In the genomic region with DNA sequence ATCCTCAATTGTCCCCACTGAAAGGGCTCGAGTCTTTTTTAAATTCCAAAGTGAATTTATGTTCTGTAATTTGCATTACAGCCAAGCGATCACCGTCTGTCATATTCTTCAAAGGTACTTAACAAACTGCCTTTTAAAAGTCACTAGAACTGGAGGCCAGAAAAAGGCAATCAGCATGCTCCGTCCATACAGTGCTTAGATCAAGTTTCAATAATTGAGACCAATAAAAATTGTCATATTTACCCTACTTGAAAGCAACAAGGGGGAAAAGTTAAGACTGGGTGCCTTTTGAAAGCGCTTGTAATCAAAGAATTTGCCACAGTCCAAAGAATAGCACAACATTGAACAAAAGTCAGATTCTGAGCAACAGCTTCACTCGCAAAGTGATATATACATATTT, we compare ENCODE assay signal across 9 cellular contexts. TPM values are rescaled to one million over a fixed set of nuclear protein-coding genes. Genes with fewer than 3 reads are reported as not detected.
DNase-seq lines count a peak whose midpoint lies in the region; ATAC-seq, FAIRE-seq and TF ChIP-seq lines count a peak whose summit lies in the region.
"Had no signal": no experiment of that assay in that cellular context is flagged by ENCODE, and none has a peak within 500 bp of the region (broad histone marks: within the 10 kb centered on the region; RNA-seq: fewer than 3 reads in every experiment).

No MANE protein-coding gene starts in this region.

- H3K27me3 Mint-ChIP-seq in T-helper 17 cell (peaks cover 50% of the 10 kb centered on the region), glutamatergic neuron (ENCODE audit: unreplicated experiment) (peaks cover 22% of the 10 kb centered on the region)

- H3K9me3 ChIP-seq in T-helper 17 cell (ENCODE audit: control insufficient read depth, low read length, poor library complexity, severe bottlenecking), result no peaks in the 10 kb centered on the region

- H3K4me1 Mint-ChIP-seq in T-helper 17 cell (peaks cover 23% of the 10 kb centered on the region), glutamatergic neuron (ENCODE audit: low read depth, unreplicated experiment) (peaks cover 37% of the 10 kb centered on the region)
- peaks cover 12% of the 10 kb centered on the region for H3K4me1 Mint-ChIP-seq in stimulated activated effector memory CD8-positive, alpha-beta T cell treated with anti-CD3 and anti-CD28 coated beads, Interleukin-12 subunit alpha, Interleukin-12 subunit beta, amount 100 ng/mL, for 72 hours

- H3K4me3 Mint-ChIP-seq in T-helper 17 cell (peak overlapping the region; percentile 98), glutamatergic neuron (ENCODE audit: unreplicated experiment) (peak overlapping the region; percentile 95)
- peak overlapping the region; percentile 87 for H3K4me3 Mint-ChIP-seq in stimulated activated effector memory CD8-positive, alpha-beta T cell treated with anti-CD3 and anti-CD28 coated beads, Interleukin-12 subunit alpha, Interleukin-12 subunit beta, amount 100 ng/mL, for 72 hours

- ATAC-seq in T-helper 17 cell (no peak), GM18861 (IDR thresholded peaks at IDR 0.05; ENCODE audit: unreplicated experiment) (no peak)
- no peak for ATAC-seq in stimulated activated effector memory CD8-positive, alpha-beta T cell treated with anti-CD3 and anti-CD28 coated beads, Interleukin-12 subunit alpha, Interleukin-12 subunit beta, amount 100 ng/mL, for 72 hours

- no peak for FAIRE-seq in frontal cortex (lab: Jason Lieb, UNC)

- DNase-seq in NCI-H1105 treated with DMSO at 0.1 percent for 48 hours (lab: John Stamatoyannopoulos, UW) (peak; percentile 31), NCI-H1105 (lab: John Stamatoyannopoulos, UW) (no peak), T-helper 17 cell (no peak), glutamatergic neuron (no peak), frontal cortex (ENCODE audit: low spot score in 2 of 2) (no peak), CD1c-positive myeloid dendritic cell (ENCODE audit: extremely low spot score) (no peak)
- DNase-seq in stimulated activated effector memory CD8-positive, alpha-beta T cell treated with anti-CD3 and anti-CD28 coated beads, Interleukin-12 subunit alpha, Interleukin-12 subunit beta, amount 100 ng/mL, for 72 hours (ENCODE audit: low spot score in 2 of 2), result no peak
- DNase-seq: AML-193 had no signal

- H3K27ac Mint-ChIP-seq in T-helper 17 cell (no peak overlapping the region), glutamatergic neuron (ENCODE audit: unreplicated experiment) (peak overlapping the region; percentile 73)
- no peak overlapping the region for H3K27ac Mint-ChIP-seq in stimulated activated effector memory CD8-positive, alpha-beta T cell treated with anti-CD3 and anti-CD28 coated beads, Interleukin-12 subunit alpha, Interleukin-12 subunit beta, amount 100 ng/mL, for 72 hours

- no peak for TF ChIP-seq CTCF in glutamatergic neuron (IDR thresholded peaks at IDR 0.05; ENCODE audit: partially characterized antibody, unreplicated experiment)

- peaks cover 5% of the 10 kb centered on the region for H3K36me3 Mint-ChIP-seq in T-helper 17 cell (ENCODE audit: low read depth)
- H3K36me3 Mint-ChIP-seq in glutamatergic neuron (ENCODE audit: unreplicated experiment), result peaks cover 6% of the 10 kb centered on the region
- peaks cover 6% of the 10 kb centered on the region for H3K36me3 Mint-ChIP-seq in stimulated activated effector memory CD8-positive, alpha-beta T cell treated with anti-CD3 and anti-CD28 coated beads, Interleukin-12 subunit alpha, Interleukin-12 subunit beta, amount 100 ng/mL, for 72 hours

- H3K9me3 Mint-ChIP-seq in glutamatergic neuron (ENCODE audit: unreplicated experiment), result peaks cover 13% of the 10 kb centered on the region
- H3K9me3 Mint-ChIP-seq in stimulated activated effector memory CD8-positive, alpha-beta T cell treated with anti-CD3 and anti-CD28 coated beads, Interleukin-12 subunit alpha, Interleukin-12 subunit beta, amount 100 ng/mL, for 72 hours, result no peaks in the 10 kb centered on the region

RNA-seq across cellular contexts. Expression of a gene that starts 9.0 kb away (rescaled TPM):
- total RNA-seq in T-helper 17 cell (1 to 10 TPM in 1 of 2 donors, under 1 TPM in 1; 0.94 to 2.2 TPM), glutamatergic neuron (ENCODE audit: unreplicated experiment) (6.8 TPM), frontal cortex (4.9 TPM)
